1 cellular context compared by ENCODE assay signal in genomic region chr5:65625743-65626142, GRCh38.
TF ChIP-seq lines count a peak whose summit lies in the region.

No MANE protein-coding gene starts in this region.

TF ChIP-seq in GM23338, 12 proteins besides CTCF, POLR2A, EP300 and RAD21 (continued from another document):
- TF ChIP-seq ZNF462 (CRISPR knock-in tag; IDR thresholded peaks at IDR 0.05) = no peak
- no peak for TF ChIP-seq POLR2AphosphoS5 (IDR thresholded peaks at IDR 0.05; ENCODE audit: low read depth)
- no peak for TF ChIP-seq JUNB (IDR thresholded peaks at IDR 0.05; ENCODE audit: unreplicated experiment)
